Comparison of ENCODE assay signal across 8 cellular contexts in genomic region chr4:77618383-77619241, GRCh38. TPM values are rescaled to one million over a fixed set of nuclear protein-coding genes. Genes with fewer than 3 reads are reported as not detected.
DNase-seq lines count a peak whose midpoint lies in the region; ATAC-seq, FAIRE-seq and TF ChIP-seq lines count a peak whose summit lies in the region.

No MANE protein-coding gene starts in this region.

- in situ Hi-C loops in astrocyte of the cerebellum (cut with HindIII; ENCODE audit: low sequenced_read_pairs), result no loop called here

- no peaks in the 10 kb centered on the region for H3K36me3 ChIP-seq in small intestine (ENCODE audit: control insufficient read depth in 2 of 2, insufficient read depth in 2 of 2, low read length in 2 of 2)

- 14 to 16% (median 15%) methylated on average over 12 of the region's 12 CpGs for WGBS in small intestine, 3 donors

- no peak overlapping the region for H3K27ac ChIP-seq in small intestine (ENCODE audit: low read depth in 1 of 2, low read length in 1 of 2)

- DNase-seq in activated gamma-delta T cell treated with Interleukin-2 at 50 U/mL for 16 hours, result peak; percentile 57
- DNase-seq in activated gamma-delta T cell (lab: John Stamatoyannopoulos, UW), result no peak
- DNase-seq in NCI-H1694 treated with DMSO at 0.1 percent for 48 hours (lab: John Stamatoyannopoulos, UW), result peak; percentile 32
- peak; percentile 46 for DNase-seq in T1000 (lab: John Stamatoyannopoulos, UW)
- DNase-seq in astrocyte of the cerebellum (ENCODE audit: low read depth), result peak; percentile 52
- peak; percentile 76 for DNase-seq in iPS DF 19.7 (ENCODE audit: low read depth, low spot score)
- DNase-seq in small intestine, result peak; percentile 84

- FAIRE-seq in small intestine (lab: Jason Lieb, UNC), result no peak

- ATAC-seq in HG02884 (IDR thresholded peaks at IDR 0.05; ENCODE audit: unreplicated experiment), result peak; percentile 90

- peak; percentile 88 for TF ChIP-seq CTCF in astrocyte of the cerebellum (IDR thresholded peaks at IDR 0.05; ENCODE audit: low read depth, low read length, missing control alignments)

- H3K9me3 ChIP-seq in small intestine (ENCODE audit: control insufficient read depth, low read depth), result no peaks in the 10 kb centered on the region

- peaks cover 0 to 3% of the 10 kb centered on the region in 2 donors for H3K27me3 ChIP-seq in small intestine (ENCODE audit: control insufficient read depth in 2 of 2, insufficient read depth in 2 of 2, low read length in 2 of 2)

- no peak overlapping the region for H3K4me3 ChIP-seq in astrocyte of the cerebellum (ENCODE audit: low read depth, low read length)
- no peak overlapping the region for H3K4me3 ChIP-seq in small intestine (ENCODE audit: low read depth in 1 of 2, low read length in 2 of 2)

- no peaks in the 10 kb centered on the region for H3K4me1 ChIP-seq in small intestine (ENCODE audit: control insufficient read depth in 2 of 2, insufficient read depth in 1 of 2, low read depth in 1 of 2, low read length in 1 of 2)

RNA-seq across cellular contexts. Expression of gene CXCL13, which starts 13.0 kb away (rescaled TPM):
- 10 to 100 TPM in 1 of 3 donors, 1 to 10 TPM in 1, under 1 TPM in 1; 0.67 to 16.7 (median 1.1) TPM for polyA plus RNA-seq in small intestine
